8 cellular contexts compared by ENCODE assay signal in genomic region chr5:179550511-179551342, GRCh38. TPM values are rescaled to one million over a fixed set of nuclear protein-coding genes. Genes with fewer than 3 reads are reported as not detected.
A peak's percentile ranks its signal among the peaks of the same experiment; 100 is the strongest.
DNase-seq lines count a peak whose midpoint lies in the region; ATAC-seq and TF ChIP-seq lines count a peak whose summit lies in the region.

A gene with protein sequence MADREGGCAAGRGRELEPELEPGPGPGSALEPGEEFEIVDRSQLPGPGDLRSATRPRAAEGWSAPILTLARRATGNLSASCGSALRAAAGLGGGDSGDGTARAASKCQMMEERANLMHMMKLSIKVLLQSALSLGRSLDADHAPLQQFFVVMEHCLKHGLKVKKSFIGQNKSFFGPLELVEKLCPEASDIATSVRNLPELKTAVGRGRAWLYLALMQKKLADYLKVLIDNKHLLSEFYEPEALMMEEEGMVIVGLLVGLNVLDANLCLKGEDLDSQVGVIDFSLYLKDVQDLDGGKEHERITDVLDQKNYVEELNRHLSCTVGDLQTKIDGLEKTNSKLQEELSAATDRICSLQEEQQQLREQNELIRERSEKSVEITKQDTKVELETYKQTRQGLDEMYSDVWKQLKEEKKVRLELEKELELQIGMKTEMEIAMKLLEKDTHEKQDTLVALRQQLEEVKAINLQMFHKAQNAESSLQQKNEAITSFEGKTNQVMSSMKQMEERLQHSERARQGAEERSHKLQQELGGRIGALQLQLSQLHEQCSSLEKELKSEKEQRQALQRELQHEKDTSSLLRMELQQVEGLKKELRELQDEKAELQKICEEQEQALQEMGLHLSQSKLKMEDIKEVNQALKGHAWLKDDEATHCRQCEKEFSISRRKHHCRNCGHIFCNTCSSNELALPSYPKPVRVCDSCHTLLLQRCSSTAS (plus strand): TSS chr5:179550554. CDS start chr5:179550570, 16 bp downstream.

- peak within 1 kb of the TSS; percentile 99 for H3K27ac Mint-ChIP-seq in activated CD8-positive, alpha-beta T cell treated with anti-CD3 and anti-CD28 coated beads for 36 hours

- H3K4me1 Mint-ChIP-seq in activated CD8-positive, alpha-beta T cell treated with anti-CD3 and anti-CD28 coated beads for 36 hours (ENCODE audit: low read depth), result peaks cover 33% of the 10 kb centered on the region

- no peaks in the 10 kb centered on the region for H3K27me3 Mint-ChIP-seq in activated CD8-positive, alpha-beta T cell treated with anti-CD3 and anti-CD28 coated beads for 36 hours

- H3K9me3 Mint-ChIP-seq in activated CD8-positive, alpha-beta T cell treated with anti-CD3 and anti-CD28 coated beads for 36 hours, result no peaks in the 10 kb centered on the region

- H3K36me3 Mint-ChIP-seq in activated CD8-positive, alpha-beta T cell treated with anti-CD3 and anti-CD28 coated beads for 36 hours (ENCODE audit: low read depth), result peaks cover 21% of the 10 kb centered on the region

- ATAC-seq in GM18909 (IDR thresholded peaks at IDR 0.05; ENCODE audit: poor library complexity, unreplicated experiment), result peak; percentile 84
- ATAC-seq in HG03139 (IDR thresholded peaks at IDR 0.05; ENCODE audit: unreplicated experiment), result peak; percentile 77
- ATAC-seq in activated CD8-positive, alpha-beta T cell treated with anti-CD3 and anti-CD28 coated beads for 36 hours, result peak; percentile 80

- intact Hi-C loops in activated CD8-positive, alpha-beta T cell treated with anti-CD3 and anti-CD28 coated beads for 36 hours (cut with micrococcal nuclease), result no loop called here

- H3K4me3 Mint-ChIP-seq in activated CD8-positive, alpha-beta T cell treated with anti-CD3 and anti-CD28 coated beads for 36 hours, result peak within 1 kb of the TSS; percentile 96

- peak; percentile 81 for DNase-seq in Ammon's horn (ENCODE audit: low spot score)
- peak; percentile 86 for DNase-seq in NCI-H748 (lab: John Stamatoyannopoulos, UW; ENCODE audit: unreplicated experiment)
- DNase-seq in activated CD8-positive, alpha-beta T cell treated with anti-CD3 and anti-CD28 coated beads for 36 hours, result peak; percentile 82
- peak; percentile 74 for DNase-seq in effector CD4-positive, alpha-beta T cell
- peak; percentile 78 for DNase-seq in medulla oblongata (ENCODE audit: extremely low spot score)
- peak; percentile 54 to 79 (median 62) for DNase-seq in stimulated activated CD4-positive, alpha-beta T cell treated with anti-CD3 and anti-CD28 coated beads, TNF-alpha, amount 100 ng/mL, for 48 hours (ENCODE audit: low read depth in 3 of 3)

- TF ChIP-seq CTCF in activated CD8-positive, alpha-beta T cell treated with anti-CD3 and anti-CD28 coated beads for 36 hours (IDR thresholded peaks at IDR 0.05), result no peak

- CTCF ChIA-PET in activated CD8-positive, alpha-beta T cell treated with anti-CD3 and anti-CD28 coated beads for 36 hours (lab: Charles Lee), result interaction anchor here (1.0 to 1.2 kb wide), 2 partner anchors 9 to 73 kb away, joined by 4 to 6 read pairs; partner anchors contain the start of gene HNRNPH1

- POLR2A ChIA-PET in activated CD8-positive, alpha-beta T cell treated with anti-CD3 and anti-CD28 coated beads for 36 hours (lab: Charles Lee), result interaction anchor here (0.6 to 3.2 kb wide), 9 partner anchors 8 to 925 kb away, joined by 3 to 23 read pairs (median 4); partner anchors contain the start of genes CANX and HNRNPH1

RNA-seq across cellular contexts. Expression of the gene that starts here (rescaled TPM):
- total RNA-seq in activated CD8-positive, alpha-beta T cell treated with anti-CD3 and anti-CD28 coated beads for 36 hours, result 10 to 100 TPM; 22.5 to 24.7 TPM

Comparison
In these comparisons a context has a peak if more than half of its experiments do, and no peak if none do; other contexts are left out.
1. Peak in every context shown above with its lines: DNase-seq and ATAC-seq.